8 cellular contexts compared by ENCODE assay signal in genomic region chr2:215436705-215437570, GRCh38. TPM values are rescaled to one million over a fixed set of nuclear protein-coding genes. Genes with fewer than 3 reads are reported as not detected.
DNase-seq lines count a peak whose midpoint lies in the region; ATAC-seq and TF ChIP-seq lines count a peak whose summit lies in the region.

No MANE protein-coding gene starts in this region.

- peaks cover 17% of the 10 kb centered on the region for H3K4me1 Mint-ChIP-seq in activated B cell treated with CpG ODN at 0.5 μM for 24 hours

- H3K36me3 Mint-ChIP-seq in activated B cell treated with CpG ODN at 0.5 μM for 24 hours (ENCODE audit: low read depth): no peaks in the 10 kb centered on the region

- H3K27ac Mint-ChIP-seq in activated B cell treated with CpG ODN at 0.5 μM for 24 hours: no peak overlapping the region

- TF ChIP-seq CTCF in activated B cell treated with CpG ODN at 0.5 μM for 24 hours (IDR thresholded peaks at IDR 0.05): no peak

- H3K27me3 Mint-ChIP-seq in activated B cell treated with CpG ODN at 0.5 μM for 24 hours: peaks cover 54% of the 10 kb centered on the region

- H3K27me3 ChIP-seq in HAP-1 (ENCODE audit: low read depth): peaks cover 19% of the 10 kb centered on the region

- CTCF ChIA-PET in activated B cell treated with CpG ODN at 0.5 μM for 24 hours (lab: Charles Lee): no interaction called here

- H3K36me3 ChIP-seq in HAP-1 (replicated peaks): no peaks in the 10 kb centered on the region; the same call in 1 of the 2 replicates

- peak overlapping the region; percentile 60 for H3K4me3 ChIP-seq in HAP-1

- peak overlapping the region; percentile 81 for H3K4me3 Mint-ChIP-seq in activated B cell treated with CpG ODN at 0.5 μM for 24 hours

- DNase-seq in Caki2 (ENCODE audit: low read depth) (peak; percentile 57), HAP-1 (ENCODE audit: low spot score in 2 of 2) (no peak), activated B cell treated with CpG ODN at 0.5 μM for 24 hours (no peak), foreskin melanocyte (peak; percentile 36), putamen (ENCODE audit: low spot score) (peak; percentile 6), SW480 (ENCODE audit: low spot score) (no peak), 8988T (no peak)

- POLR2A ChIA-PET in activated B cell treated with CpG ODN at 0.5 μM for 24 hours (lab: Charles Lee): no interaction called here

- H3K4me1 ChIP-seq in HAP-1: peaks cover 4% of the 10 kb centered on the region; the same call in 1 of the 2 replicates

- intact Hi-C loops in activated B cell treated with CpG ODN at 0.5 μM for 24 hours (cut with micrococcal nuclease): loop anchor here (5.0 kb wide), 1 partner anchor 125 kb away; the partner anchor contains the start of gene ATIC

- no peaks in the 10 kb centered on the region for H3K9me3 ChIP-seq in HAP-1

- no peaks in the 10 kb centered on the region for H3K9me3 Mint-ChIP-seq in activated B cell treated with CpG ODN at 0.5 μM for 24 hours

- peak; percentile 22 for ATAC-seq in activated B cell treated with CpG ODN at 0.5 μM for 24 hours (ENCODE audit: low read depth)
- ATAC-seq in GM18858 (IDR thresholded peaks at IDR 0.05; ENCODE audit: unreplicated experiment): no peak

- in situ Hi-C loops in Caki2 (cut with HindIII; ENCODE audit: low pct_unique_long_range_greater_than_20kb, low sequenced_read_pairs) (no loop called here), HAP-1 (cut with MboI; ENCODE audit: low sequenced_read_pairs) (no loop called here)

RNA-seq across cellular contexts. Expression of gene FN1, which starts 1.1 kb away (rescaled TPM):
- 3,498 and 3,981 TPM in 2 replicates for total RNA-seq in Caki2 (2014; rRNA removed; shearing (Covaris generic); ENCODE audit: low replicate concordance)
- 0.15 TPM in 1 of 2 replicates, not detected in the other for total RNA-seq in activated B cell treated with CpG ODN at 0.5 μM for 24 hours

Comparison
In these comparisons a context has a peak if more than half of its experiments do, and no peak if none do; other contexts are left out.
1. DNase-seq: peak in Caki2 (single experiment), foreskin melanocyte (single experiment) and putamen (single experiment); none in HAP-1 (0 of 2), activated B cell treated with CpG ODN at 0.5 μM for 24 hours (single experiment), SW480 (single experiment) and 8988T (single experiment).
2. RNA of gene FN1, which starts 1.1 kb away (total RNA-seq): 3,498 to 3,981 TPM in Caki2; 0.15 TPM in activated B cell treated with CpG ODN at 0.5 μM for 24 hours; every median in the first group is over 1,000 times any median in the second.